17 cellular contexts compared by ENCODE assay signal in the genomic region with DNA sequence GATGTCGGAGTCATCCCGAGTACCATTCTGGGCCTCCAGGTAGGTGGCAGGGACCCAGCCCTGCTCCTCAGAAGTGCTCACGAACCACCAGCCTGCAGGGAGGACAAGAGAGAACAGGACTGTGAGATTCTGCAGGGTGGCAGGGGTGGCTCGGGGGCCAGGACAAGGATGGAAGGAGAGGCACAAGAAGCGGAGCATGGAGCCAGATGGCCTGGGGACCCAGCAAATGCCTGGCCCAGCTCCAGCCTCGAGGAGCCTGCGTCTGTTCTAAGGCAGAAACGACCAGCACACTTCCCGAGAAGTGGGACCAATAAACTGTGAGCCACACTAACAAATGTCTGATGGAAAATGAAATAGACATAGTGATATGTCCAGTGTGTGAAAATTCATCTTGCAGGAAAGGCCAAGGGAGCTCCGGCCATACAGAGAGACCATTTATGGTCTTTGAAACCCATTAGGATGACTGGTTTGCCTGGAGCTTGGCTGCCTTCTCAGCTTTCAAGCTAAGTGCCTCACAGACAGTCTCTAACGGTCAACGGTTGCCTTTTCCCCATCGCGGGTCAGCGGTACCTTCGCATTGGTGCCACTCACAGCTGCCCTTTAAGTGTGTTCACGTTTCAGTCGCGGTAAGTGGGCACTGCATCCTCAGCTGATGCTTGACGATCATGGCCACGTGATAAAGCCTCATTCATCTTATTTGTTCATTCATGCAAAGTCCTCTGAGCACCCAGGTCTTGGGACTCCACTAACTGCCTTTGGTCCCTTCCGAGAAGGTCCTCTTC.
"Had no signal": no experiment of that assay in that cellular context is flagged by ENCODE, and none has a peak within 500 bp of the region (broad histone marks: within the 10 kb centered on the region; RNA-seq: fewer than 3 reads in every experiment).

No MANE protein-coding gene starts in this region.

- DNase-seq: activated CD4-positive, alpha-beta memory T cell treated with anti-CD3 and anti-CD28 coated beads for 36 hours; activated CD4-positive, alpha-beta T cell treated with anti-CD3 and anti-CD28 coated beads for 36 hours; activated CD8-positive, alpha-beta memory T cell treated with anti-CD3 and anti-CD28 coated beads, Interleukin-2, amount 10 ng/mL, durations not matched to agents 7 days and 5 days; activated naive CD4-positive, alpha-beta T cell treated with anti-CD3 and anti-CD28 coated beads, Interleukin-2, amount 10 ng/mL, durations not matched to agents 7 days and 5 days; activated T-cell treated with anti-CD3 and anti-CD28 coated beads, Interleukin-2, amount 50 U/mL, for 1 hour; gastrocnemius medialis; heart left ventricle; lower lobe of right lung; ovary; stimulated activated CD4-positive, alpha-beta T cell treated with anti-CD3 and anti-CD28 coated beads, Interleukin-12 subunit alpha, Interleukin-12 subunit beta, amount 100 ng/mL, for 4 hours; stimulated activated CD4-positive, alpha-beta T cell treated with anti-CD3 and anti-CD28 coated beads, Interleukin-2, amount 100 ng/mL, for 24 hours; WERI-Rb-1 had no signal

- H3K4me3 Mint-ChIP-seq: activated CD4-positive, alpha-beta memory T cell treated with anti-CD3 and anti-CD28 coated beads for 36 hours; activated CD4-positive, alpha-beta T cell treated with anti-CD3 and anti-CD28 coated beads for 36 hours; activated CD8-positive, alpha-beta memory T cell treated with anti-CD3 and anti-CD28 coated beads, Interleukin-2, amount 10 ng/mL, durations not matched to agents 7 days and 5 days; activated naive CD4-positive, alpha-beta T cell treated with anti-CD3 and anti-CD28 coated beads, Interleukin-2, amount 10 ng/mL, durations not matched to agents 7 days and 5 days; nephron; stimulated activated memory B cell treated with anti-CD40 and anti-IgM and Interleukin-4, amounts not matched to agents 10 μg/mL and 1 μg/mL and 100 μg/mL, for 72 hours had no signal

- H3K27ac Mint-ChIP-seq: activated CD4-positive, alpha-beta memory T cell treated with anti-CD3 and anti-CD28 coated beads for 36 hours; activated CD4-positive, alpha-beta T cell treated with anti-CD3 and anti-CD28 coated beads for 36 hours; activated CD8-positive, alpha-beta memory T cell treated with anti-CD3 and anti-CD28 coated beads, Interleukin-2, amount 10 ng/mL, durations not matched to agents 7 days and 5 days; activated T-helper 2 cell treated with anti-CD3 and anti-CD28 coated beads, Interferon-gamma antibody, Interleukin-2, Interleukin-4, amounts not matched to agents 10 μg/mL and 5 μg/mL and 100 μg/mL, durations not matched to agents 14 hours and 24 hours and 36 hours; nephron; stimulated activated memory B cell treated with anti-CD40 and anti-IgM and Interleukin-4, amounts not matched to agents 10 μg/mL and 1 μg/mL and 100 μg/mL, for 72 hours had no signal

- H3K36me3 ChIP-seq: ovary, WERI-Rb-1 had no signal

- H3K4me3 ChIP-seq: gastrocnemius medialis, heart left ventricle, lower lobe of right lung, ovary, tibial nerve, vagina had no signal

- H3K9me3 Mint-ChIP-seq: activated CD4-positive, alpha-beta memory T cell treated with anti-CD3 and anti-CD28 coated beads for 36 hours; activated naive CD4-positive, alpha-beta T cell treated with anti-CD3 and anti-CD28 coated beads, Interleukin-2, amount 10 ng/mL, durations not matched to agents 7 days and 5 days; activated T-helper 2 cell treated with anti-CD3 and anti-CD28 coated beads, Interferon-gamma antibody, Interleukin-2, Interleukin-4, amounts not matched to agents 10 μg/mL and 5 μg/mL and 100 μg/mL, durations not matched to agents 14 hours and 24 hours and 36 hours; nephron; stimulated activated memory B cell treated with anti-CD40 and anti-IgM and Interleukin-4, amounts not matched to agents 10 μg/mL and 1 μg/mL and 100 μg/mL, for 72 hours had no signal

- H3K27ac ChIP-seq: gastrocnemius medialis, heart left ventricle, lower lobe of right lung, ovary, WERI-Rb-1 had no signal

- H3K4me1 ChIP-seq: gastrocnemius medialis, lower lobe of right lung had no signal

- ATAC-seq: activated CD4-positive, alpha-beta T cell treated with anti-CD3 and anti-CD28 coated beads for 36 hours; activated CD8-positive, alpha-beta memory T cell treated with anti-CD3 and anti-CD28 coated beads, Interleukin-2, amount 10 ng/mL, durations not matched to agents 7 days and 5 days; gastrocnemius medialis; heart left ventricle; lower lobe of right lung; stimulated activated memory B cell treated with anti-CD40 and anti-IgM and Interleukin-4, amounts not matched to agents 10 μg/mL and 1 μg/mL and 100 μg/mL, for 72 hours had no signal

- H3K36me3 Mint-ChIP-seq: activated CD4-positive, alpha-beta memory T cell treated with anti-CD3 and anti-CD28 coated beads for 36 hours; activated CD8-positive, alpha-beta memory T cell treated with anti-CD3 and anti-CD28 coated beads, Interleukin-2, amount 10 ng/mL, durations not matched to agents 7 days and 5 days had no signal

- H3K27me3 ChIP-seq: gastrocnemius medialis, heart left ventricle, ovary, tibial nerve, vagina had no signal

- H3K9me3 ChIP-seq: gastrocnemius medialis, heart left ventricle, lower lobe of right lung, ovary, tibial nerve, vagina had no signal

- H3K4me1 Mint-ChIP-seq: activated CD4-positive, alpha-beta T cell treated with anti-CD3 and anti-CD28 coated beads for 36 hours; nephron; stimulated activated memory B cell treated with anti-CD40 and anti-IgM and Interleukin-4, amounts not matched to agents 10 μg/mL and 1 μg/mL and 100 μg/mL, for 72 hours had no signal

- H3K27me3 Mint-ChIP-seq: activated CD4-positive, alpha-beta memory T cell treated with anti-CD3 and anti-CD28 coated beads for 36 hours; activated CD4-positive, alpha-beta T cell treated with anti-CD3 and anti-CD28 coated beads for 36 hours; activated CD8-positive, alpha-beta memory T cell treated with anti-CD3 and anti-CD28 coated beads, Interleukin-2, amount 10 ng/mL, durations not matched to agents 7 days and 5 days; activated naive CD4-positive, alpha-beta T cell treated with anti-CD3 and anti-CD28 coated beads, Interleukin-2, amount 10 ng/mL, durations not matched to agents 7 days and 5 days; stimulated activated memory B cell treated with anti-CD40 and anti-IgM and Interleukin-4, amounts not matched to agents 10 μg/mL and 1 μg/mL and 100 μg/mL, for 72 hours had no signal
